20 cellular contexts compared by ENCODE assay signal in the genomic region with DNA sequence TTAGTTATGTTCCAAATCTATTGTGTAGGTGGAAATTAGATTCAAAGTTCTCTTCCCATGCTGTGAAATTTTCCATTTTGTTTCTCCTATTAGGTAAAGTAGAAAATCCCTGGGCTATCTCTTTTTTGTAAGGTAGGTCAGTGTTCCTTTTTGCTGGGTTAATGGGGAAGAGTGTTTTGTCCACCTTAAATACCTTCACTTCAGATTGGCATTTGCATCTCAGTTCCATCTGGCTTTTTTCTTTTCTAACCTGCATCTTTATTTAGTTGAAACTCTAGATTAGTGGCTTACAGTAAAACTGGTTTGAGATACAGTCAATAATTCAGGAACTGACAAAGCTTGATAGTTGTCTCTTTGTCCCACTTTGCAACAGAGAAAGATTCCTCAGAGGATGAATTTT.
A peak's percentile ranks its signal among the peaks of the same experiment; 100 is the strongest.
DNase-seq lines count a peak whose midpoint lies in the region; ATAC-seq and TF ChIP-seq lines count a peak whose summit lies in the region.
"Had no signal": no experiment of that assay in that cellular context is flagged by ENCODE, and none has a peak within 500 bp of the region (broad histone marks: within the 10 kb centered on the region; RNA-seq: fewer than 3 reads in every experiment).

No MANE protein-coding gene starts in this region.

- no peaks in the 10 kb centered on the region for H3K9me2 ChIP-seq in GM23338 (ENCODE audit: insufficient read depth)

- no peaks in the 10 kb centered on the region for H3K79me2 ChIP-seq in GM23338 (replicated peaks; ENCODE audit: insufficient read depth)

- ATAC-seq in GM23338 (no peak), GM21576 (IDR thresholded peaks at IDR 0.05; ENCODE audit: unreplicated experiment) (no peak)

- H3K27me3 Mint-ChIP-seq in GM23338 (ENCODE audit: insufficient read depth, low read depth, poor library complexity): no peaks in the 10 kb centered on the region
- H3K27me3 Mint-ChIP-seq: CD4-positive, alpha-beta memory T cell; CD4-positive, CD25-positive, alpha-beta regulatory T cell; CD8-positive, alpha-beta memory T cell had no signal

- H3K27me3 ChIP-seq in GM23338 (ENCODE audit: insufficient read depth): no peaks in the 10 kb centered on the region
- H3K27me3 ChIP-seq: BE2C, BLaER1 had no signal

- H3K27ac Mint-ChIP-seq in GM23338: peak overlapping the region; percentile 46; the same call in 1 of the 2 replicates
- H3K27ac Mint-ChIP-seq: CD14-positive monocyte; CD4-positive, alpha-beta memory T cell; CD4-positive, CD25-positive, alpha-beta regulatory T cell; CD8-positive, alpha-beta memory T cell had no signal

- DNase-seq in GM23338 (ENCODE audit: low spot score) (no peak), cerebellum (ENCODE audit: low spot score) (peak; percentile 40), NCI-H69 (lab: John Stamatoyannopoulos, UW) (no peak), T1000 (lab: John Stamatoyannopoulos, UW) (no peak)
- DNase-seq: 8988T; ACHN; BE2C; CD4-positive, alpha-beta memory T cell; CD4-positive, CD25-positive, alpha-beta regulatory T cell; CD8-positive, alpha-beta memory T cell; COR-L47; DMS153; DMS53; DMS79; DND-41; EL; GF-D8 had no signal

- H3K4me2 ChIP-seq in GM23338: no peak overlapping the region
- H3K4me2 ChIP-seq: BLaER1 had no signal

- peak overlapping the region; percentile 43; the same call in 1 of the 2 replicates for H2AFZ ChIP-seq in GM23338

- no peak overlapping the region for H3K27ac ChIP-seq in GM23338 (ENCODE audit: low read depth)
- H3K27ac ChIP-seq: BLaER1 had no signal

- H3K4me1 Mint-ChIP-seq in GM23338: peaks cover 10% of the 10 kb centered on the region; the same call in 2 of the 3 replicates
- H3K4me1 Mint-ChIP-seq: CD14-positive monocyte; CD4-positive, alpha-beta memory T cell; CD4-positive, CD25-positive, alpha-beta regulatory T cell; CD8-positive, alpha-beta memory T cell had no signal

- no peaks in the 10 kb centered on the region for H3K4me1 ChIP-seq in GM23338 (ENCODE audit: insufficient read depth)
- H3K4me1 ChIP-seq: BE2C, BLaER1 had no signal

- no peaks in the 10 kb centered on the region for H4K20me1 ChIP-seq in GM23338 (replicated peaks; ENCODE audit: insufficient read depth)
- H4K20me1 ChIP-seq: BLaER1 had no signal

- H3K4me3 Mint-ChIP-seq in GM23338: no peak overlapping the region
- H3K4me3 Mint-ChIP-seq: CD14-positive monocyte; CD4-positive, alpha-beta memory T cell; CD4-positive, CD25-positive, alpha-beta regulatory T cell; CD8-positive, alpha-beta memory T cell had no signal

- H3K36me3 ChIP-seq in GM23338 (ENCODE audit: insufficient read depth): no peaks in the 10 kb centered on the region
- H3K36me3 ChIP-seq: BE2C, BLaER1 had no signal

- TF ChIP-seq CTCF in GM23338 (conservative IDR thresholded peaks at IDR 0.05; ENCODE audit: low read depth in 2 of 2): no peak

- no peak overlapping the region for H3K4me3 ChIP-seq in GM23338
- H3K4me3 ChIP-seq: BLaER1 had no signal

- no peaks in the 10 kb centered on the region for H3K9me3 Mint-ChIP-seq in GM23338

- H3K36me3 Mint-ChIP-seq in GM23338 (ENCODE audit: low read depth): no peaks in the 10 kb centered on the region
- H3K36me3 Mint-ChIP-seq: CD14-positive monocyte; CD4-positive, alpha-beta memory T cell; CD4-positive, CD25-positive, alpha-beta regulatory T cell; CD8-positive, alpha-beta memory T cell had no signal

- H3F3A ChIP-seq in GM23338 (replicated peaks; ENCODE audit: low read depth): no peaks in the 10 kb centered on the region

TF ChIP-seq in GM23338, 12 proteins besides CTCF, POLR2A, EP300 and RAD21:
- no peak for TF ChIP-seq POLR2AphosphoS5 (IDR thresholded peaks at IDR 0.05; ENCODE audit: low read depth)
- no peak for TF ChIP-seq STAT1 (IDR thresholded peaks at IDR 0.05; ENCODE audit: unreplicated experiment)
- no peak for TF ChIP-seq CREB1 (CRISPR knock-in tag; IDR thresholded peaks at IDR 0.05; ENCODE audit: low read depth)
- no peak for TF ChIP-seq NANOG (IDR thresholded peaks at IDR 0.05; ENCODE audit: borderline replicate concordance)
- TF ChIP-seq, protein P1, sequence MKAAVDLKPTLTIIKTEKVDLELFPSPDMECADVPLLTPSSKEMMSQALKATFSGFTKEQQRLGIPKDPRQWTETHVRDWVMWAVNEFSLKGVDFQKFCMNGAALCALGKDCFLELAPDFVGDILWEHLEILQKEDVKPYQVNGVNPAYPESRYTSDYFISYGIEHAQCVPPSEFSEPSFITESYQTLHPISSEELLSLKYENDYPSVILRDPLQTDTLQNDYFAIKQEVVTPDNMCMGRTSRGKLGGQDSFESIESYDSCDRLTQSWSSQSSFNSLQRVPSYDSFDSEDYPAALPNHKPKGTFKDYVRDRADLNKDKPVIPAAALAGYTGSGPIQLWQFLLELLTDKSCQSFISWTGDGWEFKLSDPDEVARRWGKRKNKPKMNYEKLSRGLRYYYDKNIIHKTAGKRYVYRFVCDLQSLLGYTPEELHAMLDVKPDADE (IDR thresholded peaks at IDR 0.05): no peak
- no peak for TF ChIP-seq JUNB (IDR thresholded peaks at IDR 0.05; ENCODE audit: unreplicated experiment)
- no peak for TF ChIP-seq ZNF114 (CRISPR knock-in tag; IDR thresholded peaks at IDR 0.05)
- no peak for TF ChIP-seq ZNF331 (CRISPR knock-in tag; IDR thresholded peaks at IDR 0.05; ENCODE audit: low read depth)
